Comparison of ENCODE assay signal across 11 cellular contexts in genomic region chr6:27279513-27280063, GRCh38. TPM values are rescaled to one million over a fixed set of nuclear protein-coding genes. Genes with fewer than 3 reads are reported as not detected.
DNase-seq lines count a peak whose midpoint lies in the region; ATAC-seq, FAIRE-seq and TF ChIP-seq lines count a peak whose summit lies in the region.
"Had no signal": no experiment of that assay in that cellular context is flagged by ENCODE, and none has a peak within 500 bp of the region (broad histone marks: within the 10 kb centered on the region; RNA-seq: fewer than 3 reads in every experiment).

No MANE protein-coding gene starts in this region.

- peaks cover 37% of the 10 kb centered on the region for H3K9me3 Mint-ChIP-seq in activated naive CD8-positive, alpha-beta T cell treated with anti-CD3 and anti-CD28 coated beads, Interleukin-2, amount 50 U/mL, for 24 hours

- no peak overlapping the region for H3K23ac ChIP-seq in mesenchymal stem cell (ENCODE audit: low read length in 2 of 2)

- H3K27ac ChIP-seq in mesenchymal stem cell (ENCODE audit: low read length, poor library complexity, severe bottlenecking) = no peak overlapping the region
- H3K27ac ChIP-seq in left lung = no peak overlapping the region
- no peak overlapping the region for H3K27ac ChIP-seq in ovary
- H3K27ac ChIP-seq: parathyroid adenoma had no signal

- no peak overlapping the region for H2BK5ac ChIP-seq in mesenchymal stem cell (ENCODE audit: low read depth, low read length, poor library complexity, severe bottlenecking)

- TF ChIP-seq POLR2A in ovary (IDR thresholded peaks at IDR 0.05) = no peak

- peak overlapping the region; percentile 59 for H3K4me3 Mint-ChIP-seq in activated naive CD8-positive, alpha-beta T cell treated with anti-CD3 and anti-CD28 coated beads, Interleukin-2, amount 50 U/mL, for 24 hours

- H3K9ac ChIP-seq in mesenchymal stem cell (ENCODE audit: low read length) = no peak overlapping the region
- H3K9ac ChIP-seq: parathyroid adenoma had no signal

- peak; percentile 28 for DNase-seq in COLO668 (lab: John Stamatoyannopoulos, UW; ENCODE audit: unreplicated experiment)
- peak; percentile 45 for DNase-seq in HTR-8/SVneo (ENCODE audit: insufficient read length, low spot score)
- DNase-seq in activated naive CD8-positive, alpha-beta T cell treated with anti-CD3 and anti-CD28 coated beads, Interleukin-2, amount 50 U/mL, for 24 hours = no peak
- DNase-seq in mesenchymal stem cell = no peak
- no peak for DNase-seq in left lung
- DNase-seq in NCI-H1930 (lab: John Stamatoyannopoulos, UW) = no peak
- no peak for DNase-seq in ovary
- DNase-seq: NCI-H1092 had no signal

- H4K8ac ChIP-seq in mesenchymal stem cell (ENCODE audit: low read length) = no peak overlapping the region

- TF ChIP-seq CTCF in left lung (IDR thresholded peaks at IDR 0.05) (no peak), ovary (IDR thresholded peaks at IDR 0.05) (no peak)

- H3K36me3 Mint-ChIP-seq in activated naive CD8-positive, alpha-beta T cell treated with anti-CD3 and anti-CD28 coated beads, Interleukin-2, amount 50 U/mL, for 24 hours (ENCODE audit: low read depth) = peaks cover 24% of the 10 kb centered on the region

- H3K27ac Mint-ChIP-seq in activated naive CD8-positive, alpha-beta T cell treated with anti-CD3 and anti-CD28 coated beads, Interleukin-2, amount 50 U/mL, for 24 hours = peak overlapping the region; percentile 76

- no peak for ATAC-seq in activated naive CD8-positive, alpha-beta T cell treated with anti-CD3 and anti-CD28 coated beads, Interleukin-2, amount 50 U/mL, for 24 hours
- no peak for ATAC-seq in GM21515 (IDR thresholded peaks at IDR 0.05; ENCODE audit: unreplicated experiment)
- ATAC-seq in left lung = no peak

- H3K79me1 ChIP-seq in mesenchymal stem cell (replicated peaks; ENCODE audit: low read length, poor library complexity, severe bottlenecking) = no peaks in the 10 kb centered on the region

- 3% methylated on average over 24 of the region's 24 CpGs for WGBS in mesenchymal stem cell
- WGBS in ovary, 3 donors = 3% methylated on average over 24 of the region's 24 CpGs

- no peak overlapping the region for H3K14ac ChIP-seq in mesenchymal stem cell (ENCODE audit: low read length in 2 of 2)

- H3K9me3 ChIP-seq in mesenchymal stem cell (ENCODE audit: control insufficient read depth, low read length) (no peaks in the 10 kb centered on the region), left lung (peaks cover 0 to 1% of the 10 kb centered on the region in 2 donors), ovary (peaks cover 0 to 5% of the 10 kb centered on the region in 2 donors)

- TF ChIP-seq EP300 in ovary (IDR thresholded peaks at IDR 0.05) = no peak

- H2BK15ac ChIP-seq in mesenchymal stem cell (ENCODE audit: low read depth, poor library complexity, severe bottlenecking) = no peak overlapping the region

- H3K4me3 ChIP-seq in mesenchymal stem cell (ENCODE audit: insufficient read depth in 1 of 2, low read depth in 1 of 2, low read length in 2 of 2) (peak overlapping the region; percentile 29 to 78), left lung (no peak overlapping the region), ovary (no peak overlapping the region)

- no peaks in the 10 kb centered on the region for H3K36me3 ChIP-seq in mesenchymal stem cell (ENCODE audit: control insufficient read depth in 1 of 2, insufficient read depth in 2 of 2, low read depth in 1 of 2, low read length in 2 of 2)
- H3K36me3 ChIP-seq in left lung = no peaks in the 10 kb centered on the region
- no peaks in the 10 kb centered on the region for H3K36me3 ChIP-seq in ovary

- H2AFZ ChIP-seq in mesenchymal stem cell (ENCODE audit: low read depth, low read length) = peak overlapping the region; percentile 72
- H2AFZ ChIP-seq: parathyroid adenoma had no signal

- peaks cover 7% of the 10 kb centered on the region for H3K4me1 ChIP-seq in mesenchymal stem cell (ENCODE audit: control insufficient read depth, insufficient read depth, low read depth, low read length)
- H3K4me1 ChIP-seq in left lung = peaks cover 0 to 3% of the 10 kb centered on the region in 2 donors
- H3K4me1 ChIP-seq in ovary (ENCODE audit: insufficient read depth) = peaks cover 2% of the 10 kb centered on the region
- H3K4me1 ChIP-seq: parathyroid adenoma had no signal

- peaks cover 85% of the 10 kb centered on the region for H3K27me3 Mint-ChIP-seq in activated naive CD8-positive, alpha-beta T cell treated with anti-CD3 and anti-CD28 coated beads, Interleukin-2, amount 50 U/mL, for 24 hours

- H2BK120ac ChIP-seq in mesenchymal stem cell (ENCODE audit: low read depth, low read length) = no peak overlapping the region

- no peak overlapping the region for H2AK5ac ChIP-seq in mesenchymal stem cell (ENCODE audit: low read length, severe bottlenecking)

- H3K27me3 ChIP-seq in mesenchymal stem cell (ENCODE audit: control insufficient read depth in 1 of 2, insufficient read depth in 1 of 2, low read length in 2 of 2) = peaks cover 8 to 34% of the 10 kb centered on the region in 2 experiments
- H3K27me3 ChIP-seq in left lung = peaks cover 79 to 100% of the 10 kb centered on the region in 2 donors
- no peaks in the 10 kb centered on the region for H3K27me3 ChIP-seq in ovary

- no peak overlapping the region for H4K91ac ChIP-seq in mesenchymal stem cell (ENCODE audit: low read length)

- no peak overlapping the region for H3K18ac ChIP-seq in mesenchymal stem cell (ENCODE audit: low read depth in 1 of 2, low read length in 2 of 2)

- FAIRE-seq in HTR-8/SVneo (lab: Jason Lieb, UNC) = no peak

- H2BK12ac ChIP-seq in mesenchymal stem cell (ENCODE audit: low read length in 2 of 2) = no peak overlapping the region

- no peak overlapping the region for H3K4ac ChIP-seq in mesenchymal stem cell (ENCODE audit: low read depth in 1 of 2, low read length in 2 of 2)

- intact Hi-C loops in left lung (cut with DNase I) = no loop called here
- intact Hi-C loops in ovary (cut with DNase I) = no loop called here

- peak overlapping the region; percentile 79 for H3K4me2 ChIP-seq in mesenchymal stem cell (ENCODE audit: low read length, poor library complexity, severe bottlenecking)

- H3K4me1 Mint-ChIP-seq in activated naive CD8-positive, alpha-beta T cell treated with anti-CD3 and anti-CD28 coated beads, Interleukin-2, amount 50 U/mL, for 24 hours = peaks cover 9% of the 10 kb centered on the region

RNA-seq across cellular contexts. Expression of gene PRSS16, which starts 32.1 kb away (rescaled TPM):
- 0.17 TPM for polyA plus RNA-seq in mesenchymal stem cell (2013, experiment 1 of 2)
- polyA plus RNA-seq in mesenchymal stem cell (2013, experiment 2 of 2) = 0.21 TPM
- total RNA-seq in left lung = 10 to 100 TPM; 12.3 to 18.3 TPM
- 10 to 100 TPM in 1 of 7 donors, 1 to 10 TPM in 6; 1.7 to 16.9 (median 3.2) TPM for total RNA-seq in ovary
- 1 to 10 TPM; 2.8 to 3.5 TPM for polyA plus RNA-seq in ovary

RNA-seq across cellular contexts. Expression of gene POM121L2, which starts 32.5 kb away (rescaled TPM):
- not detected for polyA plus RNA-seq in mesenchymal stem cell (2013, experiment 1 of 2)
- not detected for polyA plus RNA-seq in mesenchymal stem cell (2013, experiment 2 of 2)
- total RNA-seq in left lung (not detected), ovary (under 1 TPM in 1 of 7 donors, not detected in 6; 0.05 TPM)
- polyA plus RNA-seq in ovary = under 1 TPM in 1 of 2 donors, not detected in 1; 0.02 TPM
- polyA plus RNA-seq: esophagus had no signal

Comparison
In these comparisons a context has a peak if more than half of its experiments do, and no peak if none do; other contexts are left out.
1. DNase-seq: peak in COLO668 (single experiment) and HTR-8/SVneo (single experiment); none in activated naive CD8-positive, alpha-beta T cell treated with anti-CD3 and anti-CD28 coated beads, Interleukin-2, amount 50 U/mL, for 24 hours (single experiment), mesenchymal stem cell (single experiment), left lung (0 of 2), NCI-H1930 (0 of 2) and ovary (0 of 5).
2. H3K4me3 ChIP-seq: peak in mesenchymal stem cell (2 of 2); none in left lung (0 of 2) and ovary (single experiment).